Comparison of ENCODE assay signal across 10 cellular contexts in the genomic region with DNA sequence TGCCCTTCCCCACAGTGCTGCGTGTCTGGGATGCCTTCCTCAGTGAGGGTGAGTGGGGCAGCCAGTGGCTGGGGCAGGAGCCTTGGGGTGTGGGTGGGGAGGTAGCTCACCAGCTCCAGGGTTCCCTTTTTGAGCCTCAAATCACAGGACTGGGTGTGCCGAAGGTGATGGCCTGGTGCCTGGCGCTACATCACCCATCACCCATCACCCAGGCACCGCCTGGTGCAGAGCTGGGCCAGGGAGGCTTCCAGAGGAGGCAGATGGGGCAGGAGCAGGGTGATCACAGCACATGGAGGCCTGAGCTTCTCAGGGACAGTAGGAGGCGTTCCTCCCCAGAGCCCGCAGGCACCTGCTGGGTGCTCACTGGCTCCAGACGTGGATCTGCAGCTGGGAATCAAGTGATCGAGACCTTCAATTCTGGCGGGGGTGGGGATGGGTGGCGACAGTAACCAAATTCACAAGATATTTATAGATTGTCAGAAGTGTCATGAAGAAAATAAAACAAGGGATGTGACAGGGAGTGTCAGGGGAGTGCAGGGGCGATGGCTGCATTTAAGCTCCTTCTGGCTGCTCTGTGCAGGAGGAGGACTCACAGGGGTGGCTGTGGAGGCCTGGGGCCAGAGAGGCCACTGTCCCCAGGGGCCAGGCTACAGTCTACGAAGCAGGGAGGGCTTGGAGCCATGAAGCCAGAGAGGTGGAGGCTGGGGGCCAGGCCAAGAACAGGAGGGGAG. TPM values are rescaled to one million over a fixed set of nuclear protein-coding genes. Genes with fewer than 3 reads are reported as not detected.
A peak's percentile ranks its signal among the peaks of the same experiment; 100 is the strongest.
DNase-seq lines count a peak whose midpoint lies in the region; ATAC-seq, FAIRE-seq and TF ChIP-seq lines count a peak whose summit lies in the region.
"Had no signal": no experiment of that assay in that cellular context is flagged by ENCODE, and none has a peak within 500 bp of the region (broad histone marks: within the 10 kb centered on the region; RNA-seq: fewer than 3 reads in every experiment).

No MANE protein-coding gene starts in this region.

- TF ChIP-seq POLR2A in GM12892 (IDR thresholded peaks at IDR 0.05; ENCODE audit: low read depth, low read length): peak; percentile 22; the same call in 1 of the 2 replicates

- TF ChIP-seq CTCF in AG09309 (IDR thresholded peaks at IDR 0.05; ENCODE audit: control insufficient read depth, insufficient read depth, low read depth, low read length, missing control alignments): peak; percentile 4

- H3K27ac Mint-ChIP-seq in activated T-cell treated with anti-CD3 and anti-CD28 coated beads, Interleukin-2, amount 50 U/mL, for 24 hours: peak overlapping the region; percentile 94

- ATAC-seq in GM19395 (IDR thresholded peaks at IDR 0.05; ENCODE audit: unreplicated experiment) (no peak), HG03159 (IDR thresholded peaks at IDR 0.05; ENCODE audit: unreplicated experiment) (no peak), GM18498 (IDR thresholded peaks at IDR 0.05; ENCODE audit: unreplicated experiment) (no peak)

- no peaks in the 10 kb centered on the region for H3K27me3 Mint-ChIP-seq in activated T-cell treated with anti-CD3 and anti-CD28 coated beads, Interleukin-2, amount 50 U/mL, for 24 hours

- H3K4me3 ChIP-seq in AG09309 (ENCODE audit: control insufficient read depth, low read depth, low read length): no peak overlapping the region

- peak overlapping the region; percentile 89 for H3K4me3 Mint-ChIP-seq in activated T-cell treated with anti-CD3 and anti-CD28 coated beads, Interleukin-2, amount 50 U/mL, for 24 hours

- no peaks in the 10 kb centered on the region for H3K9me3 Mint-ChIP-seq in activated T-cell treated with anti-CD3 and anti-CD28 coated beads, Interleukin-2, amount 50 U/mL, for 24 hours

- peak; percentile 61 for FAIRE-seq in GM12892 (lab: Jason Lieb, UNC)
- FAIRE-seq: G401.6 had no signal

- peaks cover 64% of the 10 kb centered on the region for H3K36me3 Mint-ChIP-seq in activated T-cell treated with anti-CD3 and anti-CD28 coated beads, Interleukin-2, amount 50 U/mL, for 24 hours (ENCODE audit: low read depth)

- peaks cover 86% of the 10 kb centered on the region for H3K4me1 Mint-ChIP-seq in activated T-cell treated with anti-CD3 and anti-CD28 coated beads, Interleukin-2, amount 50 U/mL, for 24 hours (ENCODE audit: low read depth)

- DNase-seq in AG09309 (ENCODE audit: low read depth): no peak
- DNase-seq in GM12892 (ENCODE audit: insufficient read length): no peak
- DNase-seq in activated T-cell treated with anti-CD3 and anti-CD28 coated beads, Interleukin-2, amount 50 U/mL, for 24 hours: peak; percentile 68
- DNase-seq in medulla oblongata (ENCODE audit: extremely low spot score): peak; percentile 71
- DNase-seq in activated CD4-positive, alpha-beta T cell treated with anti-CD3 and anti-CD28 coated beads for 4 hours: no peak
- DNase-seq: KBM-7 had no signal

RNA-seq across cellular contexts. Expression of a gene that starts 3.3 kb away (rescaled TPM):
- polyA plus RNA-seq in GM12892 (2012; ENCODE audit: missing spikeins): 17.3 TPM

RNA-seq across cellular contexts. Expression of a gene that starts 5.5 kb away (rescaled TPM):
- 152 TPM for polyA plus RNA-seq in GM12892 (2012; ENCODE audit: missing spikeins)

RNA-seq across cellular contexts. Expression of a gene that starts 8.3 kb away (rescaled TPM):
- 0.28 TPM for polyA plus RNA-seq in GM12892 (2012; ENCODE audit: missing spikeins)

RNA-seq across cellular contexts. Expression of a gene that starts 15.3 kb away (rescaled TPM):
- polyA plus RNA-seq in GM12892 (2012; ENCODE audit: missing spikeins): 15.3 TPM

RNA-seq across cellular contexts. Expression of a gene that starts 21.2 kb away (rescaled TPM):
- 37.8 TPM for polyA plus RNA-seq in GM12892 (2012; ENCODE audit: missing spikeins)

Comparison
In these comparisons a context has a peak if more than half of its experiments do, and no peak if none do; other contexts are left out.
1. DNase-seq: peak in activated T-cell treated with anti-CD3 and anti-CD28 coated beads, Interleukin-2, amount 50 U/mL, for 24 hours (single experiment) and medulla oblongata (single experiment); none in AG09309 (single experiment), GM12892 (single experiment) and activated CD4-positive, alpha-beta T cell treated with anti-CD3 and anti-CD28 coated beads for 4 hours (0 of 2).